In the genomic region with DNA sequence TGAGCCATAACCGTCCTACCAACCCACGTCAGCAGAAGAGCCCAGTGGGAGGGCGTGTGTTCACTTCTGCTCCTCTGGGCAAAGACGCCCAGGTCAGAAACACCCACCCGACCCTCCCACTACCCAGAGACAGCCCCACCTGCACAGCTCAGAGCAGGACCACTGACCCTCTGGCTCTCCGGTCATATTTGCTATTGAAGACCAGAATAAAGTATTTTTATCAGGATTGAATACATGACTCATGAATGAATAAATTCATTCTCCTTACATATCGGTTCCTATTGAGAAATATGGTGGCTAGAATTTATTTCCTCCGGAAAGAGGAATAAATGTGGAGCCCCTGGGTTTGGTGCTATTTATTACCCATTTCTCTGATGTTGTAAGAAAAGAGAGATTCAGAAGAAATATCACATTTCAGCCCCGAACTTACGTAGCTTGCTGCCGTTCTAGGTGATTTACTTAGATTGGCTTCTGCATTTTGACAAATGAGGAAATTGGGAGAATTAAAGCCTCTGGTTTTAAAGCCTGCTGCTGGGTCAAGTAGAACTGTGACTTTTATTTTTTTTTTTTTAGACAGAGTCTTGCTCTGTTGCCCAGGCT, we compare ENCODE assay signal across 8 cellular contexts. TPM values are rescaled to one million over a fixed set of nuclear protein-coding genes. Genes with fewer than 3 reads are reported as not detected.
DNase-seq lines count a peak whose midpoint lies in the region; ATAC-seq and TF ChIP-seq lines count a peak whose summit lies in the region.

No MANE protein-coding gene starts in this region.

- no peaks in the 10 kb centered on the region for H3K27me3 ChIP-seq in CD4-positive, alpha-beta T cell (ENCODE audit: control insufficient read depth, insufficient read depth, low read length)
- H3K27me3 ChIP-seq in colonic mucosa, result no peaks in the 10 kb centered on the region

- no peak for DNase-seq in CD4-positive, alpha-beta T cell
- no peak for DNase-seq in natural killer cell
- DNase-seq in colonic mucosa, result no peak
- DNase-seq in NCI-H1436 treated with DMSO at 0.1 percent for 48 hours (lab: John Stamatoyannopoulos, UW), result no peak
- no peak for DNase-seq in NCI-H2081 treated with DMSO at 0.1 percent for 48 hours (lab: John Stamatoyannopoulos, UW)
- DNase-seq in UCSD-AML1 (lab: John Stamatoyannopoulos, UW; ENCODE audit: unreplicated experiment), result no peak

- H3K9me3 ChIP-seq in CD4-positive, alpha-beta T cell (ENCODE audit: control insufficient read depth, low read length), result no peaks in the 10 kb centered on the region
- H3K9me3 ChIP-seq in colonic mucosa, result no peaks in the 10 kb centered on the region

- H3K4me3 ChIP-seq in colonic mucosa, result no peak overlapping the region

- H3K4me1 ChIP-seq in colonic mucosa, result no peaks in the 10 kb centered on the region

- POLR2A ChIA-PET in CD4-positive, alpha-beta T cell (lab: Charles Lee), result interaction anchor here (0.6 to 0.7 kb wide), 2 partner anchors 82 to 447 kb away, joined by 4 read pairs; no protein-coding TSS in a partner anchor

- peak overlapping the region in 1 of 2 donors; percentile 63 for H3K9ac ChIP-seq in colonic mucosa (ENCODE audit: low read depth in 2 of 2, low read length in 2 of 2)

- peaks cover 47% of the 10 kb centered on the region for H3K4me1 Mint-ChIP-seq in CD4-positive, alpha-beta T cell (ENCODE audit: low read depth)
- H3K4me1 Mint-ChIP-seq in IgD-negative memory B cell (peaks cover 21 to 26% (median 24%) of the 10 kb centered on the region in 3 donors), natural killer cell (peaks cover 44% of the 10 kb centered on the region in 2 donors)
- peaks cover 45% of the 10 kb centered on the region for H3K4me1 Mint-ChIP-seq in activated naive CD8-positive, alpha-beta T cell (ENCODE audit: low read depth)

- CTCF ChIA-PET in CD4-positive, alpha-beta T cell (lab: Charles Lee), result interaction anchor here (0.7 to 2.1 kb wide), 11 partner anchors 17 to 515 kb away, joined by 3 to 32 read pairs (median 3); partner anchors contain the start of genes C12orf43 and POP5

- H3K36me3 Mint-ChIP-seq in CD4-positive, alpha-beta T cell (ENCODE audit: low read depth), result no peaks in the 10 kb centered on the region
- H3K36me3 Mint-ChIP-seq in IgD-negative memory B cell, result no peaks in the 10 kb centered on the region
- H3K36me3 Mint-ChIP-seq in activated naive CD8-positive, alpha-beta T cell, result no peaks in the 10 kb centered on the region
- no peaks in the 10 kb centered on the region for H3K36me3 Mint-ChIP-seq in natural killer cell

- no peak overlapping the region for H3K27ac ChIP-seq in CD4-positive, alpha-beta T cell (ENCODE audit: low read depth, low read length)
- no peak overlapping the region for H3K27ac ChIP-seq in colonic mucosa

- ATAC-seq in CD4-positive, alpha-beta T cell (ENCODE audit: poor library complexity), result no peak
- peak; percentile 2 to 4 (median 4) for ATAC-seq in natural killer cell

- intact Hi-C loops in CD4-positive, alpha-beta T cell (cut with DNase I, micrococcal nuclease), result loop anchor here (1.0 to 10.0 kb wide), 4 partner anchors 36 to 154 kb away; partner anchors contain the start of gene C12orf43 (in 2 of the 2)
- intact Hi-C loops in natural killer cell (cut with micrococcal nuclease), result loop anchor here (1.0 to 5.0 kb wide), 2 partner anchors 36 to 89 kb away; no protein-coding TSS in a partner anchor
- intact Hi-C loops in colonic mucosa (cut with DNase I), result loop anchor here (5.0 kb wide), 1 partner anchor 89 kb away; no protein-coding TSS in a partner anchor

- H3K27me3 Mint-ChIP-seq in CD4-positive, alpha-beta T cell, result no peaks in the 10 kb centered on the region
- H3K27me3 Mint-ChIP-seq in IgD-negative memory B cell (peaks cover 21% of the 10 kb centered on the region), natural killer cell (ENCODE audit: low read depth in 2 of 2) (peaks cover 0 to 13% of the 10 kb centered on the region in 2 donors)
- peaks cover 1% of the 10 kb centered on the region for H3K27me3 Mint-ChIP-seq in activated naive CD8-positive, alpha-beta T cell

- TF ChIP-seq CTCF in CD4-positive, alpha-beta T cell (IDR thresholded peaks at IDR 0.05), result peak; percentile 51
- peak; percentile 53 for TF ChIP-seq CTCF in natural killer cell (IDR thresholded peaks at IDR 0.05)
- TF ChIP-seq CTCF in colonic mucosa (IDR thresholded peaks at IDR 0.05), result no peak

- H3K4me3 Mint-ChIP-seq in CD4-positive, alpha-beta T cell, result peak overlapping the region; percentile 76
- H3K4me3 Mint-ChIP-seq in IgD-negative memory B cell (peak overlapping the region; percentile 78 to 93 (median 83)), natural killer cell (peak overlapping the region; percentile 93)
- H3K4me3 Mint-ChIP-seq in activated naive CD8-positive, alpha-beta T cell, result peak overlapping the region; percentile 84

- H3K27ac Mint-ChIP-seq in CD4-positive, alpha-beta T cell, result no peak overlapping the region
- H3K27ac Mint-ChIP-seq in IgD-negative memory B cell (peak overlapping the region in 1 of 3 donors; percentile 21), natural killer cell (peak overlapping the region; percentile 70 to 87)
- H3K27ac Mint-ChIP-seq in activated naive CD8-positive, alpha-beta T cell, result no peak overlapping the region

- no peaks in the 10 kb centered on the region for H3K36me3 ChIP-seq in colonic mucosa

- no peaks in the 10 kb centered on the region for H3K9me3 Mint-ChIP-seq in CD4-positive, alpha-beta T cell
- H3K9me3 Mint-ChIP-seq in IgD-negative memory B cell (peaks cover 2 to 7% (median 3%) of the 10 kb centered on the region in 3 donors), natural killer cell (no peaks in the 10 kb centered on the region)
- peaks cover 7% of the 10 kb centered on the region for H3K9me3 Mint-ChIP-seq in activated naive CD8-positive, alpha-beta T cell (ENCODE audit: low read depth)

RNA-seq across cellular contexts. Expression of gene P2RX7, which starts 36.4 kb away (rescaled TPM):
- 1 to 10 TPM; 4.6 to 4.8 TPM for total RNA-seq in CD4-positive, alpha-beta T cell
- 3.8 TPM for polyA plus RNA-seq in IgD-negative memory B cell
- total RNA-seq in natural killer cell, result 10 to 100 TPM; 14.1 to 22.9 (median 16.7) TPM
- total RNA-seq in colonic mucosa, result 1 to 10 TPM in 1 of 2 donors, under 1 TPM in 1; 0.62 to 1.7 TPM

RNA-seq across cellular contexts. Expression of gene OASL, which starts 57.3 kb away (rescaled TPM):
- 10 to 100 TPM; 33.0 to 34.7 TPM for total RNA-seq in CD4-positive, alpha-beta T cell
- polyA plus RNA-seq in IgD-negative memory B cell, result 0.78 TPM
- total RNA-seq in natural killer cell (10 to 100 TPM in 2 of 3 donors, 1 to 10 TPM in 1; 7.5 to 48.0 (median 35.2) TPM), colonic mucosa (1 to 10 TPM; 5.2 to 7.0 TPM)

Comparison
In these comparisons a context has a peak if more than half of its experiments do, and no peak if none do; other contexts are left out.
1. H3K27ac Mint-ChIP-seq: peak in natural killer cell (2 of 2); none in CD4-positive, alpha-beta T cell (single experiment) and activated naive CD8-positive, alpha-beta T cell (single experiment).
2. Peak in every context shown above with its lines, with median percentiles within 50 percentile points of each other: H3K4me3 Mint-ChIP-seq.